21 cellular contexts compared by ENCODE assay signal in the genomic region with DNA sequence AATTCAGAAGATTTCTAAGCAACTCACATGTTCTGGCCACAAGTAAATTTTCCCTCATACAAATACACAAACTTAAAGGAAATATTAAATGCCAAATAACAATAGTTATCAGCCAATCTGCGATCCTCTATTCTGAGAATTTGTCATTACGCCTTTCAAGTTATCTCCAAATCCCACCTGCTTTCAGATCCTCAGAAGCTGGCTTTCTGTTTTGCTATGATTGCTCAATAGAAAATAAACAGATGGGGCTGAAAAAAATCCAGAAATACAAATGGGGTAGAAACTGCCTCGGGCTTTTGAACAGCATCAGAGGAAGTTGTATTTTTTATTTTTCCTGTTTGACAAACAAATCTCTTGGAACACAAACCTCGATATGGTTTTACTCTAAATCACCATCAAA.
"Had no signal": no experiment of that assay in that cellular context is flagged by ENCODE, and none has a peak within 500 bp of the region (broad histone marks: within the 10 kb centered on the region; RNA-seq: fewer than 3 reads in every experiment).

No MANE protein-coding gene starts in this region.

- FAIRE-seq: bronchial epithelial cell had no signal

- H3K4me3 Mint-ChIP-seq: activated CD4-positive, alpha-beta memory T cell treated with anti-CD3 and anti-CD28 coated beads, Interleukin-2, amount 10 ng/mL, durations not matched to agents 7 days and 5 days; activated CD4-positive, alpha-beta T cell treated with anti-CD3 and anti-CD28 coated beads for 36 hours; activated naive CD4-positive, alpha-beta T cell treated with anti-CD3 and anti-CD28 coated beads, Interleukin-2, amount 50 U/mL, for 24 hours; activated T-cell treated with anti-CD3 and anti-CD28 coated beads, Interleukin-2, amount 50 U/mL, for 72 hours; central memory CD8-positive, alpha-beta T cell; T-cell had no signal

- ATAC-seq: activated CD4-positive, alpha-beta T cell treated with anti-CD3 and anti-CD28 coated beads for 36 hours; activated T-cell treated with anti-CD3 and anti-CD28 coated beads, Interleukin-2, amount 50 U/mL, for 72 hours; body of pancreas; Panc1; Right ventricle myocardium inferior; T-cell had no signal

- DNase-seq: activated CD4-positive, alpha-beta memory T cell treated with anti-CD3 and anti-CD28 coated beads, Interleukin-2, amount 10 ng/mL, durations not matched to agents 7 days and 5 days; activated CD4-positive, alpha-beta T cell treated with anti-CD3 and anti-CD28 coated beads for 36 hours; activated CD4-positive, alpha-beta T cell treated with anti-CD3 and anti-CD28 coated beads, Interleukin-2, amount 50 U/mL, for 1 hour; activated naive CD4-positive, alpha-beta T cell; activated T-cell treated with anti-CD3 and anti-CD28 coated beads for 4 hours; activated T-cell treated with anti-CD3 and anti-CD28 coated beads, Interleukin-2, amount 50 U/mL, for 72 hours; amniotic stem cell; body of pancreas; cortex of kidney; Karpas-422; NCI-H1436 treated with DMSO at 0.1 percent for 48 hours; NCI-H2081; NCI-H446; NCI-H524; T-cell; WERI-Rb-1 had no signal

- H3K27me3 Mint-ChIP-seq: activated CD4-positive, alpha-beta memory T cell treated with anti-CD3 and anti-CD28 coated beads, Interleukin-2, amount 10 ng/mL, durations not matched to agents 7 days and 5 days; activated CD4-positive, alpha-beta T cell treated with anti-CD3 and anti-CD28 coated beads for 36 hours; activated naive CD4-positive, alpha-beta T cell treated with anti-CD3 and anti-CD28 coated beads, Interleukin-2, amount 50 U/mL, for 24 hours; central memory CD8-positive, alpha-beta T cell; T-cell had no signal

- H3K27ac Mint-ChIP-seq: activated CD4-positive, alpha-beta memory T cell treated with anti-CD3 and anti-CD28 coated beads, Interleukin-2, amount 10 ng/mL, durations not matched to agents 7 days and 5 days; activated CD4-positive, alpha-beta T cell treated with anti-CD3 and anti-CD28 coated beads for 36 hours; activated naive CD4-positive, alpha-beta T cell treated with anti-CD3 and anti-CD28 coated beads, Interleukin-2, amount 50 U/mL, for 24 hours; activated T-cell treated with anti-CD3 and anti-CD28 coated beads, Interleukin-2, amount 50 U/mL, for 72 hours; T-cell had no signal

- H3K36me3 Mint-ChIP-seq: activated naive CD4-positive, alpha-beta T cell treated with anti-CD3 and anti-CD28 coated beads, Interleukin-2, amount 50 U/mL, for 24 hours; T-cell had no signal

- H3K4me1 Mint-ChIP-seq: activated CD4-positive, alpha-beta memory T cell treated with anti-CD3 and anti-CD28 coated beads, Interleukin-2, amount 10 ng/mL, durations not matched to agents 7 days and 5 days; activated CD4-positive, alpha-beta T cell treated with anti-CD3 and anti-CD28 coated beads for 36 hours; activated naive CD4-positive, alpha-beta T cell treated with anti-CD3 and anti-CD28 coated beads, Interleukin-2, amount 50 U/mL, for 24 hours; central memory CD8-positive, alpha-beta T cell; T-cell had no signal
